ENCODE assay signal across 26 cellular contexts in genomic region chr2:182110326-182110725, GRCh38.
"Had no signal": no experiment of that assay in that cellular context is flagged by ENCODE, and none has a peak within 500 bp of the region (broad histone marks: within the 10 kb centered on the region; RNA-seq: fewer than 3 reads in every experiment).

No MANE protein-coding gene starts in this region.

- H3K36me3 ChIP-seq: adrenal gland, breast epithelium, SJSA1 had no signal

- H3K9me3 ChIP-seq: adrenal gland, breast epithelium, SJSA1 had no signal

- H3K27ac ChIP-seq: adrenal gland, breast epithelium, SJSA1 had no signal

- DNase-seq: activated CD4-positive, alpha-beta T cell treated with anti-CD3 and anti-CD28 coated beads for 48 hours; activated CD4-positive, alpha-beta T cell treated with anti-CD3 and anti-CD28 coated beads, Interleukin-2, amount 50 U/mL, for 4 hours; activated CD4-positive, CD25-positive, alpha-beta regulatory T cell treated with anti-CD3 and anti-CD28 coated beads, Interleukin-2, amount 50 U/mL, for 72 hours; activated CD8-positive, alpha-beta memory T cell treated with anti-CD3 and anti-CD28 coated beads, Interleukin-2, amount 50 U/mL, for 48 hours; activated CD8-positive, alpha-beta T cell treated with anti-CD3 and anti-CD28 coated beads, Interleukin-2, amount 10 ng/mL, durations not matched to agents 7 days and 5 days; activated naive CD4-positive, alpha-beta T cell treated with anti-CD3 and anti-CD28 coated beads, Interleukin-2, amount 50 U/mL, for 16 hours; activated naive CD8-positive, alpha-beta T cell treated with anti-CD3 and anti-CD28 coated beads, Interleukin-2, amount 10 ng/mL, durations not matched to agents 7 days and 5 days; activated T-cell treated with anti-CD3 and anti-CD28 coated beads, Interleukin-2, amount 50 U/mL, for 1 hour; adrenal gland; aorta; caudate nucleus; KG1; NCI-H1092; NCI-H1417; NCI-H1930; NCI-H2171; NCI-H2227 treated with DMSO at 0.1 percent for 48 hours; NCI-H526; NCI-H82; SHP77; T-cell; T-helper 2 cell; T1000 had no signal

- H3K4me1 ChIP-seq: adrenal gland, breast epithelium, SJSA1 had no signal

- H3K27me3 ChIP-seq: adrenal gland, breast epithelium, SJSA1 had no signal

- H3K4me3 ChIP-seq: adrenal gland, breast epithelium, SJSA1 had no signal

- ATAC-seq: activated CD8-positive, alpha-beta T cell treated with anti-CD3 and anti-CD28 coated beads, Interleukin-2, amount 10 ng/mL, durations not matched to agents 7 days and 5 days; SK-N-SH treated with all-trans-retinoic acid at 6 μM for 48 hours; T-cell had no signal
